In genomic region chr16:85086347-85087291, GRCh38 we compare ENCODE assay signal across 8 cellular contexts. TPM values are rescaled to one million over a fixed set of nuclear protein-coding genes. Genes with fewer than 3 reads are reported as not detected.
DNase-seq lines count a peak whose midpoint lies in the region; ATAC-seq and TF ChIP-seq lines count a peak whose summit lies in the region.

No MANE protein-coding gene starts in this region.

- H3K36me3 Mint-ChIP-seq in activated B cell treated with CpG ODN at 0.5 μM for 24 hours (ENCODE audit: low read depth), result no peaks in the 10 kb centered on the region

- peaks cover 17% of the 10 kb centered on the region for H3K27me3 Mint-ChIP-seq in activated B cell treated with CpG ODN at 0.5 μM for 24 hours

- CTCF ChIA-PET in activated B cell treated with CpG ODN at 0.5 μM for 24 hours (lab: Charles Lee), result interaction anchor here (0.6 to 1.8 kb wide), 17 partner anchors 18 to 321 kb away, joined by 3 to 10 read pairs (median 3); partner anchors contain the start of gene CIBAR2

- peak; percentile 89 for DNase-seq in AG20443 (ENCODE audit: low spot score)
- peak; percentile 46 for DNase-seq in NCI-H1105 (lab: John Stamatoyannopoulos, UW)
- DNase-seq in activated B cell treated with CpG ODN at 0.5 μM for 24 hours, result peak; percentile 54
- peak; percentile 65 for DNase-seq in central memory CD4-positive, alpha-beta T cell
- peak; percentile 62 for DNase-seq in left lobe of liver (ENCODE audit: low spot score)
- peak; percentile 50 to 65 (median 62) for DNase-seq in stimulated activated CD4-positive, alpha-beta T cell treated with anti-CD3 and anti-CD28 coated beads, TNF-alpha, amount 100 ng/mL, for 1 hour (ENCODE audit: low read depth in 3 of 3, low spot score in 1 of 3)

- POLR2A ChIA-PET in activated B cell treated with CpG ODN at 0.5 μM for 24 hours (lab: Charles Lee), result interaction anchor here (0.6 kb wide), 1 partner anchor 76 kb away, joined by 3 read pairs; the partner anchor contains the start of gene ZDHHC7

- ATAC-seq in GM18867 (IDR thresholded peaks at IDR 0.05; ENCODE audit: unreplicated experiment) (peak; percentile 70), activated B cell treated with CpG ODN at 0.5 μM for 24 hours (ENCODE audit: low read depth) (peak; percentile 83), left lobe of liver (peak; percentile 70), HG02610 (IDR thresholded peaks at IDR 0.05; ENCODE audit: unreplicated experiment) (no peak)

- TF ChIP-seq CTCF in activated B cell treated with CpG ODN at 0.5 μM for 24 hours (IDR thresholded peaks at IDR 0.05), result no peak

- no peak overlapping the region for H3K27ac Mint-ChIP-seq in activated B cell treated with CpG ODN at 0.5 μM for 24 hours

- H3K4me3 Mint-ChIP-seq in activated B cell treated with CpG ODN at 0.5 μM for 24 hours, result no peak overlapping the region

- H3K9me3 Mint-ChIP-seq in activated B cell treated with CpG ODN at 0.5 μM for 24 hours, result no peaks in the 10 kb centered on the region

- intact Hi-C loops in activated B cell treated with CpG ODN at 0.5 μM for 24 hours (cut with micrococcal nuclease), result loop anchor here (1.0 to 5.0 kb wide), 6 partner anchors 59 to 464 kb away; partner anchors contain the start of genes KIAA0513 and ZDHHC7

- H3K4me1 Mint-ChIP-seq in activated B cell treated with CpG ODN at 0.5 μM for 24 hours, result peaks cover 27% of the 10 kb centered on the region

RNA-seq across cellular contexts. Expression of gene CIBAR2, which starts 25.7 kb away (rescaled TPM):
- total RNA-seq in activated B cell treated with CpG ODN at 0.5 μM for 24 hours (not detected in 2 replicates), left lobe of liver (not detected)

RNA-seq across cellular contexts. Expression of gene KIAA0513, which starts 59.0 kb away (rescaled TPM):
- total RNA-seq in activated B cell treated with CpG ODN at 0.5 μM for 24 hours, result 0.62 and 1.1 TPM in 2 replicates
- total RNA-seq in left lobe of liver, result 5.0 TPM
